ENCODE assay signal across 12 cellular contexts in the genomic region with DNA sequence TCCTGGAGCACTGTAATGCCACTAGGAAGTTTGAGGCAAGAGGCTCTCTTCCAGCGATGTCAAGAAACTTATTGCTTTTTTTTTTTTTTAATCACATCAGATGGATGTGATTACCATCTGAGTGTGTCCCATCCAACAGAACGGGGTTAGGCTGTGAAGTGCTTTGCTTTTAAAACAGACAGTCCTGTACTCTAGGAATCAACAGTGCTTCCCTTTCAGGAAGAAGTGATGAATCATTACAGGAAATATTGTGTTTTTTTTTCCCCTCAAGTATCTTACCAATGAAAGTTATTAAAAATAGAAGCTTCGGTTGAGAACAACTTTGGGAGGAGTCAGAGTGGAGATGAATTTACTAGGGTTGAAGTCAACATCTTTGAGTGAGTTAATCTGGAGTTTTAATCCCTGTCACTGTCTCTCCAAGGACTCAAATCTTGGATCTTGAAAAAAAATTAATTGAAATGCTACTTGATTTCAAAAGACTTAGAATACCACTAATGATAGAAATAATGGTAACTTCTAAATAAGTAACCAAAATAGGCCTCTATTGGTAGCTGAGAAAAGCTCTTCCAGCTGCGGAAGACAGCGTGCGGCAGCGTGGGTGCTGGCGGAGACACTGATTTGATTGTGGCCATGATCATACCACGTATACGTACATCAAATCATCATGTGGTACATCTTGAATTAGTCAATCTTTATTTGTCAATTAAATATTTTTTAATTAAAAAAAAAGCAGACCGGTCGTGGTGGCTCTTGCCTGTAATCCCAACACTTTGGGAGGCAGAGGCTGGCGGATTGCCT. TPM values are rescaled to one million over a fixed set of nuclear protein-coding genes. Genes with fewer than 3 reads are reported as not detected.
DNase-seq lines count a peak whose midpoint lies in the region; ATAC-seq, FAIRE-seq and TF ChIP-seq lines count a peak whose summit lies in the region.
"Had no signal": no experiment of that assay in that cellular context is flagged by ENCODE, and none has a peak within 500 bp of the region (broad histone marks: within the 10 kb centered on the region; RNA-seq: fewer than 3 reads in every experiment).

No MANE protein-coding gene starts in this region.

- H3K27ac ChIP-seq in HEK293 (ENCODE audit: extremely low read depth, low read depth, low read length) (no peak overlapping the region), RWPE2 (ENCODE audit: poor library complexity, severe bottlenecking) (peak overlapping the region; percentile 61), foreskin keratinocyte (peak overlapping the region; percentile 12), spleen (peak overlapping the region in 5 of 8 donors; percentile 9 to 22 (median 15))
- H3K27ac ChIP-seq: VCaP had no signal

- H3K36me3 Mint-ChIP-seq in activated T-helper 2 cell treated with anti-CD3 and anti-CD28 coated beads, Interferon-gamma antibody, Interleukin-2, Interleukin-4, amounts not matched to agents 10 μg/mL and 5 μg/mL and 100 μg/mL, durations not matched to agents 14 hours and 24 hours and 36 hours (ENCODE audit: low read depth) = no peaks in the 10 kb centered on the region

- no peaks in the 10 kb centered on the region for H3K9me3 Mint-ChIP-seq in activated T-helper 2 cell treated with anti-CD3 and anti-CD28 coated beads, Interferon-gamma antibody, Interleukin-2, Interleukin-4, amounts not matched to agents 10 μg/mL and 5 μg/mL and 100 μg/mL, durations not matched to agents 14 hours and 24 hours and 36 hours
- H3K9me3 Mint-ChIP-seq: effector memory CD8-positive, alpha-beta T cell had no signal

- peaks cover 2% of the 10 kb centered on the region for H3K4me1 Mint-ChIP-seq in activated T-helper 2 cell treated with anti-CD3 and anti-CD28 coated beads, Interferon-gamma antibody, Interleukin-2, Interleukin-4, amounts not matched to agents 10 μg/mL and 5 μg/mL and 100 μg/mL, durations not matched to agents 14 hours and 24 hours and 36 hours (ENCODE audit: low read depth)

- no peak overlapping the region for H3K4me3 Mint-ChIP-seq in activated T-helper 2 cell treated with anti-CD3 and anti-CD28 coated beads, Interferon-gamma antibody, Interleukin-2, Interleukin-4, amounts not matched to agents 10 μg/mL and 5 μg/mL and 100 μg/mL, durations not matched to agents 14 hours and 24 hours and 36 hours (ENCODE audit: low read depth)
- H3K4me3 Mint-ChIP-seq: effector memory CD8-positive, alpha-beta T cell had no signal

- intact Hi-C loops in spleen (cut with DNase I; ENCODE audit: low total_unique reads) = loop anchor here (10.0 kb wide), 1 partner anchor 60 kb away; no protein-coding TSS in a partner anchor
- intact Hi-C loops in activated T-helper 2 cell treated with anti-CD3 and anti-CD28 coated beads, Interferon-gamma antibody, Interleukin-2, Interleukin-4, amounts not matched to agents 10 μg/mL and 5 μg/mL and 100 μg/mL, durations not matched to agents 14 hours and 24 hours and 36 hours (cut with micrococcal nuclease) = no loop called here

- ATAC-seq in RWPE2 (ENCODE audit: low read depth) = peak; percentile 63
- peak; percentile 44 for ATAC-seq in foreskin keratinocyte
- ATAC-seq: effector memory CD8-positive, alpha-beta T cell had no signal

- H3K27me3 ChIP-seq in RWPE2 (ENCODE audit: insufficient read depth, poor library complexity, severe bottlenecking) (no peaks in the 10 kb centered on the region), foreskin keratinocyte (peaks cover 7% of the 10 kb centered on the region), spleen (replicated peaks in 1 of 7) (no peaks in the 10 kb centered on the region)
- H3K27me3 ChIP-seq: adrenal gland had no signal

- no peaks in the 10 kb centered on the region for H3K9me3 ChIP-seq in HEK293 (ENCODE audit: control insufficient read depth, insufficient read depth, low read depth, low read length)
- no peaks in the 10 kb centered on the region for H3K9me3 ChIP-seq in RWPE2 (ENCODE audit: severe bottlenecking)
- no peaks in the 10 kb centered on the region for H3K9me3 ChIP-seq in spleen
- H3K9me3 ChIP-seq: adrenal gland had no signal

- CTCF ChIA-PET in HEK293 (lab: Yijun Ruan, JAX) = interaction anchor here (0.6 to 0.7 kb wide), 3 partner anchors 9 to 41 kb away, joined by 3 to 4 read pairs (median 3); no protein-coding TSS in a partner anchor

- TF ChIP-seq CTCF in HEK293 (tag by site-specific recombination; IDR thresholded peaks at IDR 0.05) (no peak), RWPE2 (IDR thresholded peaks at IDR 0.05; ENCODE audit: poor library complexity, severe bottlenecking) (no peak), foreskin keratinocyte (conservative IDR thresholded peaks at IDR 0.05) (no peak), spleen (IDR thresholded peaks at IDR 0.05 in 8 of 11, conservative IDR thresholded peaks at IDR 0.05 in 3 of 11) (no peak)

- 76 to 81% (median 78%) methylated on average over 13 of the region's 13 CpGs for WGBS in spleen, 5 donors

- H3K4me1 ChIP-seq in HEK293 (ENCODE audit: control insufficient read depth, insufficient read depth, low read length) = no peaks in the 10 kb centered on the region
- peaks cover 24% of the 10 kb centered on the region for H3K4me1 ChIP-seq in RWPE2 (ENCODE audit: insufficient read depth, poor library complexity, severe bottlenecking)
- peaks cover 19% of the 10 kb centered on the region for H3K4me1 ChIP-seq in foreskin keratinocyte
- peaks cover 0 to 21% (median 4%) of the 10 kb centered on the region in 6 donors for H3K4me1 ChIP-seq in spleen

- no peak overlapping the region for H3K4me3 ChIP-seq in HEK293 (ENCODE audit: low read depth, low read length)
- H3K4me3 ChIP-seq in RWPE2 (ENCODE audit: severe bottlenecking) = no peak overlapping the region
- no peak overlapping the region for H3K4me3 ChIP-seq in spleen
- H3K4me3 ChIP-seq: adrenal gland had no signal

- H3K36me3 ChIP-seq in HEK293 (ENCODE audit: control insufficient read depth in 2 of 2, insufficient read depth in 1 of 2, low read length in 2 of 2) (no peaks in the 10 kb centered on the region), RWPE2 (ENCODE audit: low read depth) (no peaks in the 10 kb centered on the region), spleen (no peaks in the 10 kb centered on the region)
- H3K36me3 ChIP-seq: adrenal gland had no signal

- DNase-seq in RWPE2 (ENCODE audit: low spot score) = no peak
- peak; percentile 25 to 71 for DNase-seq in foreskin keratinocyte
- DNase-seq in spleen = no peak
- DNase-seq in activated T-helper 2 cell treated with anti-CD3 and anti-CD28 coated beads, Interferon-gamma antibody, Interleukin-2, Interleukin-4, amounts not matched to agents 10 μg/mL and 5 μg/mL and 100 μg/mL, durations not matched to agents 14 hours and 24 hours and 36 hours (ENCODE audit: low spot score) = no peak
- DNase-seq in NCI-H526 treated with DMSO at 0.1 percent for 48 hours (lab: John Stamatoyannopoulos, UW) = no peak
- DNase-seq in GM12891 (ENCODE audit: insufficient read length, low spot score) = no peak
- DNase-seq: effector memory CD8-positive, alpha-beta T cell; Karpas-422; SIG-M5 had no signal

- no peak for FAIRE-seq in GM12891 (lab: Jason Lieb, UNC)

- H3K27me3 Mint-ChIP-seq in activated T-helper 2 cell treated with anti-CD3 and anti-CD28 coated beads, Interferon-gamma antibody, Interleukin-2, Interleukin-4, amounts not matched to agents 10 μg/mL and 5 μg/mL and 100 μg/mL, durations not matched to agents 14 hours and 24 hours and 36 hours (ENCODE audit: low read depth) = no peaks in the 10 kb centered on the region

- no peak for TF ChIP-seq POLR2A in spleen (IDR thresholded peaks at IDR 0.05)
- TF ChIP-seq POLR2A in GM12891 (IDR thresholded peaks at IDR 0.05; ENCODE audit: low read depth, low read length) = no peak

- H3K27ac Mint-ChIP-seq in activated T-helper 2 cell treated with anti-CD3 and anti-CD28 coated beads, Interferon-gamma antibody, Interleukin-2, Interleukin-4, amounts not matched to agents 10 μg/mL and 5 μg/mL and 100 μg/mL, durations not matched to agents 14 hours and 24 hours and 36 hours = no peak overlapping the region

- POLR2A ChIA-PET in HEK293 (lab: Yijun Ruan, JAX) = no interaction called here

TF ChIP-seq in HEK293, 187 proteins besides CTCF, POLR2A, EP300 and RAD21:
- TF ChIP-seq ZNF16 (tag by site-specific recombination; IDR thresholded peaks at IDR 0.05; ENCODE audit: low read depth) = no peak
- TF ChIP-seq, protein P1, sequence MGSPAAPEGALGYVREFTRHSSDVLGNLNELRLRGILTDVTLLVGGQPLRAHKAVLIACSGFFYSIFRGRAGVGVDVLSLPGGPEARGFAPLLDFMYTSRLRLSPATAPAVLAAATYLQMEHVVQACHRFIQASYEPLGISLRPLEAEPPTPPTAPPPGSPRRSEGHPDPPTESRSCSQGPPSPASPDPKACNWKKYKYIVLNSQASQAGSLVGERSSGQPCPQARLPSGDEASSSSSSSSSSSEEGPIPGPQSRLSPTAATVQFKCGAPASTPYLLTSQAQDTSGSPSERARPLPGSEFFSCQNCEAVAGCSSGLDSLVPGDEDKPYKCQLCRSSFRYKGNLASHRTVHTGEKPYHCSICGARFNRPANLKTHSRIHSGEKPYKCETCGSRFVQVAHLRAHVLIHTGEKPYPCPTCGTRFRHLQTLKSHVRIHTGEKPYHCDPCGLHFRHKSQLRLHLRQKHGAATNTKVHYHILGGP (tag by site-specific recombination; IDR thresholded peaks at IDR 0.05) = peak; percentile 81

TF ChIP-seq in GM12891, 5 proteins besides CTCF, POLR2A, EP300 and RAD21:
- TF ChIP-seq POU2F2 (IDR thresholded peaks at IDR 0.05; ENCODE audit: low read depth, low read length) = no peak
- TF ChIP-seq SPI1 (IDR thresholded peaks at IDR 0.05; ENCODE audit: low read depth, low read length) = no peak
- no peak for TF ChIP-seq TAF1 (IDR thresholded peaks at IDR 0.05; ENCODE audit: low read depth, low read length)
- no peak for TF ChIP-seq POLR2AphosphoS5 (IDR thresholded peaks at IDR 0.05; ENCODE audit: low read depth, low read length)
- no peak for TF ChIP-seq PAX5 (IDR thresholded peaks at IDR 0.05; ENCODE audit: insufficient read depth, low read length, severe bottlenecking)

RNA-seq across cellular contexts. Expression of gene GATA6, which starts 45.5 kb away (rescaled TPM):
- 0.03 and 0.07 TPM in 2 replicates for total RNA-seq in foreskin keratinocyte
- 0.03 and 0.06 TPM in 2 replicates for polyA plus RNA-seq in foreskin keratinocyte
- 10 to 100 TPM; 27.4 to 65.3 (median 42.3) TPM for total RNA-seq in spleen
- polyA plus RNA-seq in spleen = 10 to 100 TPM in 1 of 3 donors, 1 to 10 TPM in 2; 4.2 to 14.8 (median 4.9) TPM
- total RNA-seq in activated T-helper 2 cell treated with anti-CD3 and anti-CD28 coated beads, Interferon-gamma antibody, Interleukin-2, Interleukin-4, amounts not matched to agents 10 μg/mL and 5 μg/mL and 100 μg/mL, durations not matched to agents 14 hours and 24 hours and 36 hours = not detected in 2 replicates
- 0.03 TPM for polyA plus RNA-seq in GM12891 (2012; ENCODE audit: low read depth, missing spikeins)

Comparison
In these comparisons a context has a peak if more than half of its experiments do, and no peak if none do; other contexts are left out.
1. DNase-seq: peak in foreskin keratinocyte (2 of 2); none in RWPE2 (single experiment), spleen (single experiment), activated T-helper 2 cell treated with anti-CD3 and anti-CD28 coated beads, Interferon-gamma antibody, Interleukin-2, Interleukin-4, amounts not matched to agents 10 μg/mL and 5 μg/mL and 100 μg/mL, durations not matched to agents 14 hours and 24 hours and 36 hours (single experiment), NCI-H526 treated with DMSO at 0.1 percent for 48 hours (single experiment) and GM12891 (single experiment).
2. RNA of gene GATA6, which starts 45.5 kb away (total RNA-seq): 27.4 to 65.3 TPM in spleen; 0.03 to 0.07 TPM in foreskin keratinocyte and not detected in activated T-helper 2 cell treated with anti-CD3 and anti-CD28 coated beads, Interferon-gamma antibody, Interleukin-2, Interleukin-4, amounts not matched to agents 10 μg/mL and 5 μg/mL and 100 μg/mL, durations not matched to agents 14 hours and 24 hours and 36 hours; every median in the first group is over 10 times any median in the second.